In genomic region chr1:16111771-16112557, GRCh38 we compare ENCODE assay signal across 12 cellular contexts. TPM values are rescaled to one million over a fixed set of nuclear protein-coding genes. Genes with fewer than 3 reads are reported as not detected.
DNase-seq lines count a peak whose midpoint lies in the region; ATAC-seq and TF ChIP-seq lines count a peak whose summit lies in the region.
"Had no signal": no experiment of that assay in that cellular context is flagged by ENCODE, and none has a peak within 500 bp of the region (broad histone marks: within the 10 kb centered on the region; RNA-seq: fewer than 3 reads in every experiment).

No MANE protein-coding gene starts in this region.

- H3K27ac ChIP-seq in RWPE2 (ENCODE audit: poor library complexity, severe bottlenecking) (no peak overlapping the region), cardiac muscle cell (peak overlapping the region; percentile 4)
- H3K27ac ChIP-seq: esophagus muscularis mucosa had no signal

- ATAC-seq in RWPE2 (ENCODE audit: low read depth) (peak; percentile 7; the same call in 2 of the 3 replicates), omental fat pad (ENCODE audit: low FRiP score) (peak; percentile 66), GM18519 (IDR thresholded peaks at IDR 0.05; ENCODE audit: low FRiP score, unreplicated experiment) (no peak)

- no peak for TF ChIP-seq CTCF in RWPE2 (IDR thresholded peaks at IDR 0.05; ENCODE audit: poor library complexity, severe bottlenecking)
- TF ChIP-seq CTCF in cardiac muscle cell (IDR thresholded peaks at IDR 0.05; ENCODE audit: low read depth, low read length) = no peak
- TF ChIP-seq CTCF in omental fat pad (IDR thresholded peaks at IDR 0.05) = no peak
- TF ChIP-seq CTCF in BE2C (IDR thresholded peaks at IDR 0.05; ENCODE audit: low read depth, low read length) = no peak

- H3K9me3 ChIP-seq in RWPE2 (ENCODE audit: severe bottlenecking) (no peaks in the 10 kb centered on the region), cardiac muscle cell (ENCODE audit: low read depth) (no peaks in the 10 kb centered on the region), BE2C (no peaks in the 10 kb centered on the region)

- H3K4me1 ChIP-seq in RWPE2 (ENCODE audit: insufficient read depth, poor library complexity, severe bottlenecking) (no peaks in the 10 kb centered on the region), cardiac muscle cell (ENCODE audit: low read depth) (peaks cover 33% of the 10 kb centered on the region), BE2C (no peaks in the 10 kb centered on the region)

- H3K4me3 ChIP-seq in RWPE2 (ENCODE audit: severe bottlenecking) = no peak overlapping the region
- H3K4me3 ChIP-seq in cardiac muscle cell = no peak overlapping the region
- H3K4me3 ChIP-seq in BE2C (ENCODE audit: low read depth, low read length) = no peak overlapping the region
- H3K4me3 ChIP-seq: esophagus muscularis mucosa had no signal

- H3K27me3 ChIP-seq in RWPE2 (ENCODE audit: insufficient read depth, poor library complexity, severe bottlenecking) = no peaks in the 10 kb centered on the region
- H3K27me3 ChIP-seq in cardiac muscle cell = no peaks in the 10 kb centered on the region
- H3K27me3 ChIP-seq in BE2C = no peaks in the 10 kb centered on the region
- H3K27me3 ChIP-seq: esophagus muscularis mucosa had no signal

- H3K36me3 ChIP-seq in RWPE2 (ENCODE audit: low read depth) (no peaks in the 10 kb centered on the region), cardiac muscle cell (no peaks in the 10 kb centered on the region), BE2C (no peaks in the 10 kb centered on the region)
- H3K36me3 ChIP-seq: esophagus muscularis mucosa had no signal

- DNase-seq in Daoy (ENCODE audit: low read depth) = peak; percentile 55
- peak; percentile 43 for DNase-seq in RWPE2 (ENCODE audit: low spot score)
- DNase-seq in cardiac muscle cell (ENCODE audit: low read depth in 1 of 2, low spot score in 1 of 2) = peak in 1 of 2 donors; percentile 86
- no peak for DNase-seq in omental fat pad (ENCODE audit: low spot score)
- DNase-seq in stimulated activated CD4-positive, alpha-beta T cell treated with anti-CD3 and anti-CD28 coated beads, Interleukin-2, amount 100 ng/mL, for 48 hours = no peak
- no peak for DNase-seq in GM19240 (ENCODE audit: insufficient read length, low spot score)
- DNase-seq in BE2C = no peak
- DNase-seq: CD4-positive, alpha-beta T cell; midbrain; NCI-H510A treated with DMSO at 0.1 percent for 48 hours had no signal

RNA-seq across cellular contexts. Expression of gene FAM131C, which starts 38.5 kb away (rescaled TPM):
- total RNA-seq in Daoy (2014; rRNA removed; shearing (Covaris generic)) = 0.23 TPM in 1 of 2 replicates, not detected in the other
- total RNA-seq in cardiac muscle cell (6.0 and 10.9 TPM in 2 replicates), omental fat pad (not detected)
- polyA plus RNA-seq in cardiac muscle cell = 10.4 and 21.3 TPM in 2 replicates
- polyA plus RNA-seq in BE2C (2012; ENCODE audit: insufficient read depth, insufficient read length, low read depth) = 4.7 TPM
- total RNA-seq: CD4-positive, alpha-beta T cell had no signal

RNA-seq across cellular contexts. Expression of gene EPHA2, which starts 43.9 kb away (rescaled TPM):
- total RNA-seq in Daoy (2014; rRNA removed; shearing (Covaris generic)) = 50.8 and 67.7 TPM in 2 replicates
- total RNA-seq in cardiac muscle cell (21.6 and 26.2 TPM in 2 replicates), omental fat pad (10 to 100 TPM; 15.3 to 41.8 (median 28.6) TPM)
- polyA plus RNA-seq in cardiac muscle cell = 9.8 and 14.0 TPM in 2 replicates
- 6.2 TPM for polyA plus RNA-seq in BE2C (2012; ENCODE audit: insufficient read depth, insufficient read length, low read depth)

Comparison
In these comparisons a context has a peak if more than half of its experiments do, and no peak if none do; other contexts are left out.
1. DNase-seq: peak in Daoy (single experiment) and RWPE2 (single experiment); none in omental fat pad (single experiment), stimulated activated CD4-positive, alpha-beta T cell treated with anti-CD3 and anti-CD28 coated beads, Interleukin-2, amount 100 ng/mL, for 48 hours (0 of 2), GM19240 (single experiment) and BE2C (single experiment).